ENCODE assay signal across 1 cellular context in the genomic region with DNA sequence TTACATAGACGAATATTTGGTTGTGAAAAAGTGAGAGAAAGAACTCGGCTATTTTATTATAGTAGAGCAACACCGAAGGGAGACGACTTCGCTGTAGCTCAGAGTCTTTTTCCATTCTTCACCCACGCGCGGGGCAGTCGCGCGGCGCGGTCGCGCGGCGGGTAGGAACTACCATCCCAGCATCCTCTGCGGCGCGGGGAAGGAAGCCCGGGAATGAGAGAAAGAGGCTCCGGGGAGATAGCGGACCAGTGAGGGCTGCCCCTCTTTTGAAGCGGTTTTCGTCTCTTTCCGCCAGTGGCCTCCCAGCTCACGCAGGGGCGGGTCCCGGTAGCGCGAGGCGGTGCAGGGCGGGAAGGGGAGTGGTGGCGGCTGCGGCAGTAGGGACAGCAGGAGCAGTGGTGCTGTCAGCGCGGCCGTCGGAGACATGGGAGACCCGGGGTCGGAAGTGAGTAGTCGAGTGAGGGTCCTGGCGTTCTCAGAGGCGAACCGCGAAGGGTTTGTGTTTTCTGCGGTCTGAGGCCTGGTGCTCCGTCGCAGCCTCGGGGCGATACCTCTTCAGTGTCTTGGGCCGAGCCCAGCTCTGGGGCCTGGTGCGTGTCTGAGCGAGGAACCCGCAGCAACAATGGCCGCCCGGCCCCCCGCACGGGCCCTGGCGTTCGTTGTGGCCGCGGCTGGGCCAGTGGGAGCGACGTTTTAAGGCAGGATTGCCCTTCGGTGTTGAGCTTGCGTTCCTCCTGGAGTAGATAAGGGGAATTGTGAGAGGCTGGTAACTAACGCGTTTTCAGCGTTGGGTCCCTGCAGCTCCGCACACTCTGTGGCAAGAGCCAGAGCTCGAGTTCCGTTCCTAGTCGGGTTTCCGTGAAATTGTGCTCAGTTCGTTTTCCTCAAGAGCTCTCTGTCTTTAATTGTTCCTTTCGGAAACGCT.
A peak's percentile ranks its signal among the peaks of the same experiment; 100 is the strongest.
TF ChIP-seq lines count a peak whose summit lies in the region.

Gene KIAA1586, plus strand, starts transcription at position 362 of the 925 bp plus-strand sequence. Its CDS starts 63 bp downstream, at position 425.

TF ChIP-seq in neural cell, 6 proteins besides CTCF, POLR2A, EP300 and RAD21 (continued from another document):
- peak; percentile 21 for TF ChIP-seq REST (IDR thresholded peaks at IDR 0.05; ENCODE audit: borderline replicate concordance)
- peak; percentile 77 for TF ChIP-seq MXI1 (conservative IDR thresholded peaks at IDR 0.05; ENCODE audit: poor library complexity, severe bottlenecking)
